11 cellular contexts compared by ENCODE assay signal in the genomic region with DNA sequence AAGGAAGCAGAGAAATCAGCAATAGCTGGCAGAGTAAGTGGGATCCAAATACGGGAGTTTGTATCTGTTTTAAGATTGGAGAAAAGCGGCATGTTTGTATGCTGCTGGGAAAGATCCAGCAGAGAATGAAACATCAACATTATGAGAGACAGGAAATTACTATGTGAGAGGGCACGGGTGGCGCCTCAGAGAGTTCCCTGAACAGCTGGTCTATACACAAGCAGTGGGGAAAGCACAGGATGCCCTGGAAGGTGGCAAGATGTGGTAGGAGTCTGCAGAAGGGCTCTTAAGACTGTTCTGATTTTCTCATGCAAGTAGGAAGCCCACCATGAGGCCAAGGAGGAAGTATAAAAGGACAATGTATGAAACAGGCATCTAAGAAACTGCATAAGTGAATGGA.
DNase-seq lines count a peak whose midpoint lies in the region; ATAC-seq and TF ChIP-seq lines count a peak whose summit lies in the region.
"Had no signal": no experiment of that assay in that cellular context is flagged by ENCODE, and none has a peak within 500 bp of the region (broad histone marks: within the 10 kb centered on the region; RNA-seq: fewer than 3 reads in every experiment).

No MANE protein-coding gene starts in this region.

- peak overlapping the region; percentile 53 to 67 (median 61) for H3K27ac ChIP-seq in esophagus muscularis mucosa (replicated peaks in 1 of 4)
- H3K27ac ChIP-seq: KMS-11 had no signal

- DNase-seq in NCI-H2227 treated with DMSO at 0.1 percent for 48 hours (lab: John Stamatoyannopoulos, UW) = peak; percentile 37
- no peak for DNase-seq in esophagus muscularis mucosa (ENCODE audit: extremely low spot score)
- DNase-seq in sciatic nerve (ENCODE audit: low spot score) = no peak
- DNase-seq in activated CD8-positive, alpha-beta memory T cell treated with anti-CD3 and anti-CD28 coated beads, Interleukin-2, amount 10 ng/mL, durations not matched to agents 7 days and 5 days = no peak
- no peak for DNase-seq in activated T-cell treated with anti-CD3 and anti-CD28 coated beads, Interleukin-2, amount 50 U/mL, for 72 hours
- DNase-seq in G401 (ENCODE audit: low spot score) = no peak
- DNase-seq: activated naive CD4-positive, alpha-beta T cell; SHP77 treated with DMSO at 0.1 percent for 48 hours had no signal

- no peak overlapping the region for H3K27ac Mint-ChIP-seq in activated CD8-positive, alpha-beta memory T cell treated with anti-CD3 and anti-CD28 coated beads, Interleukin-2, amount 10 ng/mL, durations not matched to agents 7 days and 5 days
- no peak overlapping the region for H3K27ac Mint-ChIP-seq in activated T-cell treated with anti-CD3 and anti-CD28 coated beads, Interleukin-2, amount 50 U/mL, for 72 hours

- H3K4me1 Mint-ChIP-seq in activated CD8-positive, alpha-beta memory T cell treated with anti-CD3 and anti-CD28 coated beads, Interleukin-2, amount 10 ng/mL, durations not matched to agents 7 days and 5 days = peaks cover 32% of the 10 kb centered on the region
- H3K4me1 Mint-ChIP-seq in activated T-cell treated with anti-CD3 and anti-CD28 coated beads, Interleukin-2, amount 50 U/mL, for 72 hours (ENCODE audit: low read depth) = peaks cover 49% of the 10 kb centered on the region

- H3K9me3 ChIP-seq in esophagus muscularis mucosa = no peaks in the 10 kb centered on the region

- H3K4me1 ChIP-seq in esophagus muscularis mucosa = peaks cover 12 to 62% (median 45%) of the 10 kb centered on the region in 4 donors

- H3K4me3 Mint-ChIP-seq in activated CD8-positive, alpha-beta memory T cell treated with anti-CD3 and anti-CD28 coated beads, Interleukin-2, amount 10 ng/mL, durations not matched to agents 7 days and 5 days = no peak overlapping the region
- no peak overlapping the region for H3K4me3 Mint-ChIP-seq in activated T-cell treated with anti-CD3 and anti-CD28 coated beads, Interleukin-2, amount 50 U/mL, for 72 hours

- in situ Hi-C loops in G401 (cut with HindIII; ENCODE audit: low sequenced_read_pairs) = no loop called here

- no peak for TF ChIP-seq CTCF in esophagus muscularis mucosa (IDR thresholded peaks at IDR 0.05)

- ATAC-seq in GM18868 (IDR thresholded peaks at IDR 0.05; ENCODE audit: unreplicated experiment) = peak; percentile 67
- ATAC-seq in sciatic nerve = peak; percentile 63
- no peak for ATAC-seq in activated CD8-positive, alpha-beta memory T cell treated with anti-CD3 and anti-CD28 coated beads, Interleukin-2, amount 10 ng/mL, durations not matched to agents 7 days and 5 days
- ATAC-seq in GM18867 (IDR thresholded peaks at IDR 0.05; ENCODE audit: unreplicated experiment) = no peak
- ATAC-seq in activated T-cell treated with anti-CD3 and anti-CD28 coated beads, Interleukin-2, amount 50 U/mL, for 72 hours (replicated peaks in 1 of 2) = no peak

- H3K27me3 Mint-ChIP-seq in activated CD8-positive, alpha-beta memory T cell treated with anti-CD3 and anti-CD28 coated beads, Interleukin-2, amount 10 ng/mL, durations not matched to agents 7 days and 5 days = no peaks in the 10 kb centered on the region
- no peaks in the 10 kb centered on the region for H3K27me3 Mint-ChIP-seq in activated T-cell treated with anti-CD3 and anti-CD28 coated beads, Interleukin-2, amount 50 U/mL, for 72 hours (ENCODE audit: low read depth)

- H3K4me3 ChIP-seq in esophagus muscularis mucosa = peak overlapping the region in 1 of 4 donors; percentile 13

- CTCF ChIA-PET in activated CD8-positive, alpha-beta memory T cell treated with anti-CD3 and anti-CD28 coated beads, Interleukin-2, amount 10 ng/mL, durations not matched to agents 7 days and 5 days (lab: Charles Lee) = interaction anchor here (0.7 to 1.5 kb wide), 2 partner anchors 16 to 18 kb away, joined by 3 read pairs; no protein-coding TSS in a partner anchor

- WGBS in esophagus muscularis mucosa = 10% methylated on average over 4 of the region's 4 CpGs

- no peak for TF ChIP-seq EP300 in esophagus muscularis mucosa (IDR thresholded peaks at IDR 0.05)

- no peak for TF ChIP-seq POLR2A in esophagus muscularis mucosa (IDR thresholded peaks at IDR 0.05; ENCODE audit: low read depth)

- H3K27me3 ChIP-seq in esophagus muscularis mucosa = no peaks in the 10 kb centered on the region

- H3K9me3 Mint-ChIP-seq in activated CD8-positive, alpha-beta memory T cell treated with anti-CD3 and anti-CD28 coated beads, Interleukin-2, amount 10 ng/mL, durations not matched to agents 7 days and 5 days (ENCODE audit: low read depth) = no peaks in the 10 kb centered on the region
- no peaks in the 10 kb centered on the region for H3K9me3 Mint-ChIP-seq in activated T-cell treated with anti-CD3 and anti-CD28 coated beads, Interleukin-2, amount 50 U/mL, for 72 hours

- intact Hi-C loops in esophagus muscularis mucosa (cut with DNase I) = no loop called here
- intact Hi-C loops in sciatic nerve (cut with DNase I) = no loop called here

- H3K36me3 ChIP-seq in esophagus muscularis mucosa = no peaks in the 10 kb centered on the region

- peaks cover 5% of the 10 kb centered on the region for H3K36me3 Mint-ChIP-seq in activated CD8-positive, alpha-beta memory T cell treated with anti-CD3 and anti-CD28 coated beads, Interleukin-2, amount 10 ng/mL, durations not matched to agents 7 days and 5 days
- H3K36me3 Mint-ChIP-seq in activated T-cell treated with anti-CD3 and anti-CD28 coated beads, Interleukin-2, amount 50 U/mL, for 72 hours (ENCODE audit: insufficient read depth in 2 of 2) = peaks cover 5% of the 10 kb centered on the region in 2 donors

Comparison
In these comparisons a context has a peak if more than half of its experiments do, and no peak if none do; other contexts are left out.
1. ATAC-seq: peak in GM18868 (single experiment) and sciatic nerve (single experiment); none in activated CD8-positive, alpha-beta memory T cell treated with anti-CD3 and anti-CD28 coated beads, Interleukin-2, amount 10 ng/mL, durations not matched to agents 7 days and 5 days (single experiment), GM18867 (single experiment) and activated T-cell treated with anti-CD3 and anti-CD28 coated beads, Interleukin-2, amount 50 U/mL, for 72 hours (0 of 2).